In genomic region chr1:100895540-100896480, GRCh38 we compare ENCODE assay signal across 8 cellular contexts. TPM values are rescaled to one million over a fixed set of nuclear protein-coding genes. Genes with fewer than 3 reads are reported as not detected.
A peak's percentile ranks its signal among the peaks of the same experiment; 100 is the strongest.
DNase-seq lines count a peak whose midpoint lies in the region; ATAC-seq and TF ChIP-seq lines count a peak whose summit lies in the region.

TSS of gene SLC30A7 (plus strand) at chr1:100896090. CDS start at chr1:100896263, 173 bp downstream.

- H3K4me2 ChIP-seq in DND-41 (ENCODE audit: insufficient read depth, low read length) (peak within 1 kb of the TSS; percentile 68), KMS-11 (peak within 1 kb of the TSS; percentile 59)

- intact Hi-C loops in esophagus squamous epithelium (cut with DNase I), result no loop called here

- TF ChIP-seq POLR2A in esophagus squamous epithelium (IDR thresholded peaks at IDR 0.05), result peak in 3 of 4 donors; percentile 11 to 86 (median 52)

- peaks cover 5% of the 10 kb centered on the region for H3K9me3 ChIP-seq in DND-41 (ENCODE audit: insufficient read depth, low read length, severe bottlenecking)
- H3K9me3 ChIP-seq in esophagus squamous epithelium, result no peaks in the 10 kb centered on the region

- DNase-seq in DND-41 (peak; percentile 97), RKO (ENCODE audit: low spot score) (peak; percentile 92), activated T-helper 1 cell treated with Interleukin-2 at 50 U/mL for 16 hours (ENCODE audit: low read depth) (peak; percentile 92), esophagus squamous epithelium (lab: John Stamatoyannopoulos, UW) (peak; percentile 47), myocyte (ENCODE audit: low read depth) (peak; percentile 92)
- peak; percentile 93 to 95 for DNase-seq in stimulated activated CD8-positive, alpha-beta memory T cell treated with anti-CD3 and anti-CD28 coated beads, Interleukin-7, amount 100 ng/mL, for 4 hours (ENCODE audit: low read depth in 2 of 2)

- TF ChIP-seq CTCF in DND-41 (IDR thresholded peaks at IDR 0.05; ENCODE audit: borderline replicate concordance, extremely low read depth, low read length, poor library complexity, severe bottlenecking) (no peak), KMS-11 (conservative IDR thresholded peaks at IDR 0.05; ENCODE audit: low read depth, low read length) (no peak), esophagus squamous epithelium (IDR thresholded peaks at IDR 0.05) (no peak)

- H3K27ac ChIP-seq in DND-41 (ENCODE audit: low read length) (peak within 1 kb of the TSS; percentile 92), KMS-11 (peak within 1 kb of the TSS; percentile 85), esophagus squamous epithelium (peak within 1 kb of the TSS; percentile 92 to 96 (median 95))

- no peaks in the 10 kb centered on the region for H3K27me3 ChIP-seq in DND-41 (ENCODE audit: insufficient read depth, low read length, poor library complexity)
- H3K27me3 ChIP-seq in KMS-11 (ENCODE audit: insufficient read depth, low read depth), result no peaks in the 10 kb centered on the region
- H3K27me3 ChIP-seq in esophagus squamous epithelium, result no peaks in the 10 kb centered on the region

- peak within 1 kb of the TSS; percentile 84 for H3K9ac ChIP-seq in DND-41 (ENCODE audit: low read depth, low read length)
- peak within 1 kb of the TSS; percentile 84 for H3K9ac ChIP-seq in KMS-11

- H2AFZ ChIP-seq in DND-41 (ENCODE audit: low read depth, low read length) (peak within 1 kb of the TSS; percentile 82), KMS-11 (ENCODE audit: low read depth) (peak within 1 kb of the TSS; percentile 98)

- H3K4me1 ChIP-seq in DND-41 (ENCODE audit: insufficient read depth, low read length) (peaks cover 48% of the 10 kb centered on the region), KMS-11 (ENCODE audit: low read depth, poor library complexity, severe bottlenecking) (peaks cover 31% of the 10 kb centered on the region), esophagus squamous epithelium (peaks cover 0 to 35% (median 14%) of the 10 kb centered on the region in 3 donors)

- H4K20me1 ChIP-seq in DND-41 (ENCODE audit: insufficient read depth, low read length) (peaks cover 7% of the 10 kb centered on the region; the same call in 1 of the 2 replicates), KMS-11 (ENCODE audit: insufficient read depth) (no peaks in the 10 kb centered on the region)

- H3K4me3 ChIP-seq in DND-41 (ENCODE audit: low read depth in 1 of 2, low read length in 2 of 2) (peak within 1 kb of the TSS; percentile 66 to 88), KMS-11 (IDR thresholded peaks at IDR 0.05; ENCODE audit: insufficient read depth, low read depth, low read length) (peak within 1 kb of the TSS; percentile 44), esophagus squamous epithelium (peak within 1 kb of the TSS; percentile 71 to 96 (median 88))

- H3K79me2 ChIP-seq in DND-41 (ENCODE audit: insufficient read depth, low read length) (peaks cover 81% of the 10 kb centered on the region), KMS-11 (ENCODE audit: insufficient read depth, low read depth) (peaks cover 19% of the 10 kb centered on the region; the same call in 1 of the 2 replicates)

- peak; percentile 83 for ATAC-seq in DND-41 (ENCODE audit: insufficient read depth, low read depth)
- peak; percentile 69 for ATAC-seq in GM21786 (IDR thresholded peaks at IDR 0.05; ENCODE audit: unreplicated experiment)

- peaks cover 38% of the 10 kb centered on the region for H3K36me3 ChIP-seq in DND-41 (ENCODE audit: insufficient read depth, low read length)
- H3K36me3 ChIP-seq in KMS-11 (ENCODE audit: insufficient read depth), result no peaks in the 10 kb centered on the region
- peaks cover 0 to 26% (median 3%) of the 10 kb centered on the region in 3 donors for H3K36me3 ChIP-seq in esophagus squamous epithelium

- WGBS in esophagus squamous epithelium, 2 donors, result 0 to 2% methylated on average over 21 to 30 of the region's 62 CpGs

RNA-seq across cellular contexts. Expression of gene SLC30A7, which starts in this region (rescaled TPM):
- 10 to 100 TPM in 3 of 4 donors, 1 to 10 TPM in 1; 9.0 to 22.1 (median 16.5) TPM for total RNA-seq in esophagus squamous epithelium
- total RNA-seq in myocyte, result 18.3 and 26.8 TPM in 2 replicates
- polyA plus RNA-seq in myocyte (2012), result 8.7 TPM

Comparison
In these comparisons a context has a peak if more than half of its experiments do, and no peak if none do; other contexts are left out.
1. Peak in every context shown above with its lines: DNase-seq, ATAC-seq, H3K4me3 ChIP-seq and H3K27ac ChIP-seq.
2. DNase-seq: peak in every context shown above with its lines; median percentile 97 in DND-41; 94 in stimulated activated CD8-positive, alpha-beta memory T cell treated with anti-CD3 and anti-CD28 coated beads, Interleukin-7, amount 100 ng/mL, for 4 hours; 92 in RKO; 92 in activated T-helper 1 cell treated with Interleukin-2 at 50 U/mL for 16 hours; 92 in myocyte; 47 in esophagus squamous epithelium.